ENCODE assay signal across 24 cellular contexts in the genomic region with DNA sequence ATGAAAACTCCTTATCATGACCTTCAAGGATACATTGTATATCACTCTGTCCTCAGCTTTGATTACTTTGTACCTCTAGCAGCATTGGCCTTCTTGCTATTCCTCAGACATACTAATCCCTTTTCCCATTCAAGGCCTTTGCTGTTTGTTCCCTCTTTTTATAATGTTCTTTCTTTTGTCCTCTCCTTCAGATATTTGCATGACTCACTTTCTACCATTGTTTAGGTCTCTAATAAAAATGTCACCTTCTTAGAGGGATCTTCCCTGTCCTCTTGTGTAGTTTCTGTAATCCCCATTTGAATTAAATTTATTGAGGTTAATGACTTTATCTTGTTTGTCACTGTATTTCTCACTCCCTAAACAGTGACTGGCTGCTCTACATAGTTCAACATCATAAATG.
DNase-seq lines count a peak whose midpoint lies in the region; ATAC-seq, FAIRE-seq and TF ChIP-seq lines count a peak whose summit lies in the region.
"Had no signal": no experiment of that assay in that cellular context is flagged by ENCODE, and none has a peak within 500 bp of the region (broad histone marks: within the 10 kb centered on the region; RNA-seq: fewer than 3 reads in every experiment).

No MANE protein-coding gene starts in this region.

- H3K27me3 ChIP-seq in CD8-positive, alpha-beta T cell (ENCODE audit: insufficient read depth, low read length): no peaks in the 10 kb centered on the region
- no peaks in the 10 kb centered on the region for H3K27me3 ChIP-seq in trophoblast cell (ENCODE audit: insufficient read depth, low read length)
- H3K27me3 ChIP-seq: BLaER1 had no signal

- no peaks in the 10 kb centered on the region for H3K79me2 ChIP-seq in trophoblast cell (ENCODE audit: control insufficient read depth, insufficient read depth, low read length, poor library complexity)

- peaks cover 6% of the 10 kb centered on the region for H3K36me3 Mint-ChIP-seq in central memory CD8-positive, alpha-beta T cell (ENCODE audit: insufficient read depth)
- no peaks in the 10 kb centered on the region for H3K36me3 Mint-ChIP-seq in glutamatergic neuron (ENCODE audit: unreplicated experiment)
- H3K36me3 Mint-ChIP-seq in CD8-positive, alpha-beta T cell: peaks cover 31% of the 10 kb centered on the region

- no peak overlapping the region for H3K4ac ChIP-seq in trophoblast cell (ENCODE audit: low read depth, low read length)

- H3K27ac ChIP-seq in A549: no peak overlapping the region
- H3K27ac ChIP-seq in CD8-positive, alpha-beta T cell (ENCODE audit: low read depth, low read length): no peak overlapping the region
- H3K27ac ChIP-seq in trophoblast cell (ENCODE audit: low read depth, low read length): no peak overlapping the region
- H3K27ac ChIP-seq: 22Rv1, BLaER1, C4-2B, GM23248 had no signal

- no peak overlapping the region for H2BK12ac ChIP-seq in trophoblast cell (ENCODE audit: low read length)

- FAIRE-seq in A549 (lab: Jason Lieb, UNC): no peak
- FAIRE-seq in GM19239 (lab: Jason Lieb, UNC): peak; percentile 47
- FAIRE-seq: A204.1, GM12891, GM18507 had no signal

- no peak for TF ChIP-seq CTCF in A549 (IDR thresholded peaks at IDR 0.05)
- TF ChIP-seq CTCF in glutamatergic neuron (IDR thresholded peaks at IDR 0.05; ENCODE audit: partially characterized antibody, unreplicated experiment): no peak
- no peak for TF ChIP-seq CTCF in CD8-positive, alpha-beta T cell (IDR thresholded peaks at IDR 0.05)

- H3K27ac Mint-ChIP-seq in central memory CD8-positive, alpha-beta T cell (ENCODE audit: low read depth): peak overlapping the region; percentile 61
- peak overlapping the region; percentile 8 for H3K27ac Mint-ChIP-seq in glutamatergic neuron (ENCODE audit: unreplicated experiment)
- H3K27ac Mint-ChIP-seq in CD8-positive, alpha-beta T cell: no peak overlapping the region
- H3K27ac Mint-ChIP-seq: B cell; CD4-positive, CD25-positive, alpha-beta regulatory T cell; HFFc6 had no signal

- no peak overlapping the region for H4K91ac ChIP-seq in trophoblast cell (ENCODE audit: low read depth, low read length)

- no peak overlapping the region for H2AFZ ChIP-seq in trophoblast cell (ENCODE audit: insufficient read depth, low read length, poor library complexity)
- H2AFZ ChIP-seq: GM23248 had no signal

- H3K4me3 ChIP-seq in A549: no peak overlapping the region
- no peak overlapping the region for H3K4me3 ChIP-seq in CD8-positive, alpha-beta T cell (ENCODE audit: low read depth, low read length)
- no peak overlapping the region for H3K4me3 ChIP-seq in trophoblast cell (ENCODE audit: low read depth, low read length)
- H3K4me3 ChIP-seq: BLaER1, GM23248 had no signal

- no peak overlapping the region for H3K4me3 Mint-ChIP-seq in central memory CD8-positive, alpha-beta T cell
- no peak overlapping the region for H3K4me3 Mint-ChIP-seq in glutamatergic neuron (ENCODE audit: unreplicated experiment)
- H3K4me3 Mint-ChIP-seq in CD8-positive, alpha-beta T cell: no peak overlapping the region
- H3K4me3 Mint-ChIP-seq: B cell; CD4-positive, CD25-positive, alpha-beta regulatory T cell; CD8-positive, alpha-beta memory T cell; H9; HFFc6 had no signal

- H3K4me2 ChIP-seq in A549 (no peak overlapping the region), trophoblast cell (ENCODE audit: low read length) (no peak overlapping the region)
- H3K4me2 ChIP-seq: BLaER1 had no signal

- no peaks in the 10 kb centered on the region for H3K9me3 Mint-ChIP-seq in central memory CD8-positive, alpha-beta T cell
- H3K9me3 Mint-ChIP-seq in glutamatergic neuron (ENCODE audit: unreplicated experiment): no peaks in the 10 kb centered on the region
- H3K9me3 Mint-ChIP-seq in CD8-positive, alpha-beta T cell: no peaks in the 10 kb centered on the region
- H3K9me3 Mint-ChIP-seq: CD4-positive, CD25-positive, alpha-beta regulatory T cell; CD8-positive, alpha-beta memory T cell; HFFc6 had no signal

- no peak for TF ChIP-seq POLR2A in A549 (IDR thresholded peaks at IDR 0.05; ENCODE audit: low read length)

- TF ChIP-seq EP300 in A549 (IDR thresholded peaks at IDR 0.05): no peak

- no peak overlapping the region for H4K12ac ChIP-seq in trophoblast cell (ENCODE audit: low read depth, low read length)

- no peak overlapping the region for H2BK120ac ChIP-seq in trophoblast cell (ENCODE audit: insufficient read depth, low read length, poor library complexity)

- no peak overlapping the region for H3K18ac ChIP-seq in trophoblast cell (ENCODE audit: low read length)

- no peaks in the 10 kb centered on the region for H3K36me3 ChIP-seq in CD8-positive, alpha-beta T cell (ENCODE audit: insufficient read depth, low read length)
- no peaks in the 10 kb centered on the region for H3K36me3 ChIP-seq in trophoblast cell (ENCODE audit: control insufficient read depth in 1 of 2, insufficient read depth in 2 of 2, low read length in 2 of 2)

- no peaks in the 10 kb centered on the region for H3K27me3 Mint-ChIP-seq in central memory CD8-positive, alpha-beta T cell
- no peaks in the 10 kb centered on the region for H3K27me3 Mint-ChIP-seq in glutamatergic neuron (ENCODE audit: unreplicated experiment)
- no peaks in the 10 kb centered on the region for H3K27me3 Mint-ChIP-seq in CD8-positive, alpha-beta T cell (ENCODE audit: low read depth)
- H3K27me3 Mint-ChIP-seq: B cell; CD4-positive, CD25-positive, alpha-beta regulatory T cell; CD8-positive, alpha-beta memory T cell had no signal

- TF ChIP-seq RAD21 in A549 (conservative IDR thresholded peaks at IDR 0.05 in 1 of 2, IDR thresholded peaks at IDR 0.05 in 1 of 2): no peak

- no peak overlapping the region for H2AK5ac ChIP-seq in trophoblast cell (ENCODE audit: low read length)

- H3K79me1 ChIP-seq in trophoblast cell (ENCODE audit: low read length): no peaks in the 10 kb centered on the region

- no peak overlapping the region for H2BK5ac ChIP-seq in trophoblast cell (ENCODE audit: low read depth, low read length, poor library complexity)

- H3K14ac ChIP-seq in trophoblast cell (ENCODE audit: low read length): no peak overlapping the region

- CTCF ChIA-PET in A549 (lab: Yijun Ruan, JAX) (no interaction called here), HEK293T (lab: Yijun Ruan, JAX) (interaction anchor here (0.7 kb wide), 1 partner anchor 9 kb away, joined by 3 read pairs; no protein-coding TSS in a partner anchor)
- CTCF ChIA-PET in CD8-positive, alpha-beta T cell (lab: Charles Lee): no interaction called here

- no peaks in the 10 kb centered on the region for H3K4me1 Mint-ChIP-seq in central memory CD8-positive, alpha-beta T cell
- H3K4me1 Mint-ChIP-seq in glutamatergic neuron (ENCODE audit: low read depth, unreplicated experiment): peaks cover 6% of the 10 kb centered on the region
- H3K4me1 Mint-ChIP-seq in CD8-positive, alpha-beta T cell (ENCODE audit: low read depth): no peaks in the 10 kb centered on the region
- H3K4me1 Mint-ChIP-seq: B cell; CD8-positive, alpha-beta memory T cell had no signal

- H4K8ac ChIP-seq in trophoblast cell (ENCODE audit: low read depth, low read length): no peak overlapping the region

- POLR2A ChIA-PET in A549 (lab: Yijun Ruan, JAX): no interaction called here
- POLR2A ChIA-PET in HEK293T (lab: Yijun Ruan, JAX): no interaction called here
- POLR2A ChIA-PET in CD8-positive, alpha-beta T cell (lab: Charles Lee): no interaction called here

- no peak overlapping the region for H3K23ac ChIP-seq in trophoblast cell (ENCODE audit: low read length)

- no peaks in the 10 kb centered on the region for H3K4me1 ChIP-seq in A549
- no peaks in the 10 kb centered on the region for H3K4me1 ChIP-seq in CD8-positive, alpha-beta T cell (ENCODE audit: insufficient read depth, low read length)
- no peaks in the 10 kb centered on the region for H3K4me1 ChIP-seq in trophoblast cell (ENCODE audit: control insufficient read depth in 1 of 2, insufficient read depth in 2 of 2, low read length in 2 of 2)
- H3K4me1 ChIP-seq: BLaER1 had no signal

- H3K9me3 ChIP-seq in A549 (no peaks in the 10 kb centered on the region), trophoblast cell (ENCODE audit: insufficient read depth, low read depth, low read length) (no peaks in the 10 kb centered on the region)
- H3K9me3 ChIP-seq in CD8-positive, alpha-beta T cell (ENCODE audit: low read length): no peaks in the 10 kb centered on the region
- H3K9me3 ChIP-seq: BLaER1 had no signal

- no peak for ATAC-seq in A549
- no peak for ATAC-seq in central memory CD8-positive, alpha-beta T cell (replicated peaks; ENCODE audit: extremely low read depth, poor library complexity, severe bottlenecking)
- no peak for ATAC-seq in HG03354 (IDR thresholded peaks at IDR 0.05; ENCODE audit: poor library complexity, severe bottlenecking, unreplicated experiment)
- no peak for ATAC-seq in CD8-positive, alpha-beta T cell
- ATAC-seq: HCT116 had no signal

- H3K9ac ChIP-seq in trophoblast cell (ENCODE audit: low read length): no peak overlapping the region
- H3K9ac ChIP-seq: BLaER1, GM23248 had no signal

- DNase-seq in A549 (ENCODE audit: low read depth in 1 of 2, low spot score in 1 of 2): no peak
- no peak for DNase-seq in GM19239 (ENCODE audit: insufficient read length, low spot score)
- no peak for DNase-seq in central memory CD8-positive, alpha-beta T cell (ENCODE audit: low spot score in 2 of 2)
- DNase-seq in glutamatergic neuron: no peak
- no peak for DNase-seq in HEK293T (ENCODE audit: extremely low spot score)
- DNase-seq in CD8-positive, alpha-beta T cell: no peak
- no peak for DNase-seq in trophoblast cell
- DNase-seq: CD4-positive, CD25-positive, alpha-beta regulatory T cell; CD8-positive, alpha-beta memory T cell; DMS53; DMS79 treated with DMSO at 0.1 percent for 48 hours; GF-D8; GM23248; H9; HFFc6 had no signal

- intact Hi-C loops in CD8-positive, alpha-beta T cell (cut with DNase I, micrococcal nuclease): no loop called here

TF ChIP-seq in A549, 52 proteins besides CTCF, POLR2A, EP300 and RAD21:
- TF ChIP-seq MYC (IDR thresholded peaks at IDR 0.05; ENCODE audit: borderline replicate concordance, low read length) (no peak), FOSL2 (IDR thresholded peaks at IDR 0.05) (no peak), FOSL2 (CRISPR knock-in tag; IDR thresholded peaks at IDR 0.05) (0 out of 2 replicates have a peak, but pooled peaks have one; percentile 8)

TF ChIP-seq in HEK293T, 16 proteins besides CTCF, POLR2A, EP300 and RAD21:
- TF ChIP-seq SP1 (IDR thresholded peaks at IDR 0.05) (no peak), ARNT (IDR thresholded peaks at IDR 0.05) (no peak), FOXM1 (IDR thresholded peaks at IDR 0.05; ENCODE audit: borderline replicate concordance) (no peak), PKNOX1 (IDR thresholded peaks at IDR 0.05) (no peak)
TF ChIP-seq in HEK293T: peak in this region for 0.
